Comparison of ENCODE assay signal across 1 cellular context in the genomic region with DNA sequence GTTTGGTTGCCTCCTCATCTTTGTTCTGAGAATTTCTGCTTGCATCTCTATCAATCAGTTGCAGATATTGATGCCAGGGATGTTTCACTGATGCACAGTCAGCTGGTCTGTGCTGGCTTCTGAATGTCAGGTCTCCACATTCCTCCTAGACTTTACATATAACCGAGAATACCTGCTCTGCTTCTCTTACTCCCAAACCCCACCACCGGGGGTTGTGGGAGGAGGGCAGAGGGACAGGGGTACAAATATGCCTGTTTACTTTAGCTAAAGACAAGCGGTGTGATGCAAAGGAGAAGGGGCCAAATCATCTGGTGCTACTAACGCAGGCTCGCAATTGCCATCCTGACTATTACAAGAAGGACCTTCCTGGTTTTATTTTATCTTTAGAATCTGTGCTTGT.
TF ChIP-seq lines count a peak whose summit lies in the region.

No MANE protein-coding gene starts in this region.

TF ChIP-seq in WTC11, 78 proteins besides CTCF, POLR2A, EP300 and RAD21 (continued from another document):
- TF ChIP-seq, protein P1, sequence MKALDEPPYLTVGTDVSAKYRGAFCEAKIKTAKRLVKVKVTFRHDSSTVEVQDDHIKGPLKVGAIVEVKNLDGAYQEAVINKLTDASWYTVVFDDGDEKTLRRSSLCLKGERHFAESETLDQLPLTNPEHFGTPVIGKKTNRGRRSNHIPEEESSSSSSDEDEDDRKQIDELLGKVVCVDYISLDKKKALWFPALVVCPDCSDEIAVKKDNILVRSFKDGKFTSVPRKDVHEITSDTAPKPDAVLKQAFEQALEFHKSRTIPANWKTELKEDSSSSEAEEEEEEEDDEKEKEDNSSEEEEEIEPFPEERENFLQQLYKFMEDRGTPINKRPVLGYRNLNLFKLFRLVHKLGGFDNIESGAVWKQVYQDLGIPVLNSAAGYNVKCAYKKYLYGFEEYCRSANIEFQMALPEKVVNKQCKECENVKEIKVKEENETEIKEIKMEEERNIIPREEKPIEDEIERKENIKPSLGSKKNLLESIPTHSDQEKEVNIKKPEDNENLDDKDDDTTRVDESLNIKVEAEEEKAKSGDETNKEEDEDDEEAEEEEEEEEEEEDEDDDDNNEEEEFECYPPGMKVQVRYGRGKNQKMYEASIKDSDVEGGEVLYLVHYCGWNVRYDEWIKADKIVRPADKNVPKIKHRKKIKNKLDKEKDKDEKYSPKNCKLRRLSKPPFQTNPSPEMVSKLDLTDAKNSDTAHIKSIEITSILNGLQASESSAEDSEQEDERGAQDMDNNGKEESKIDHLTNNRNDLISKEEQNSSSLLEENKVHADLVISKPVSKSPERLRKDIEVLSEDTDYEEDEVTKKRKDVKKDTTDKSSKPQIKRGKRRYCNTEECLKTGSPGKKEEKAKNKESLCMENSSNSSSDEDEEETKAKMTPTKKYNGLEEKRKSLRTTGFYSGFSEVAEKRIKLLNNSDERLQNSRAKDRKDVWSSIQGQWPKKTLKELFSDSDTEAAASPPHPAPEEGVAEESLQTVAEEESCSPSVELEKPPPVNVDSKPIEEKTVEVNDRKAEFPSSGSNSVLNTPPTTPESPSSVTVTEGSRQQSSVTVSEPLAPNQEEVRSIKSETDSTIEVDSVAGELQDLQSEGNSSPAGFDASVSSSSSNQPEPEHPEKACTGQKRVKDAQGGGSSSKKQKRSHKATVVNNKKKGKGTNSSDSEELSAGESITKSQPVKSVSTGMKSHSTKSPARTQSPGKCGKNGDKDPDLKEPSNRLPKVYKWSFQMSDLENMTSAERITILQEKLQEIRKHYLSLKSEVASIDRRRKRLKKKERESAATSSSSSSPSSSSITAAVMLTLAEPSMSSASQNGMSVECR (CRISPR knock-in tag; IDR thresholded peaks at IDR 0.05; ENCODE audit: borderline replicate concordance) = no peak
